8 cellular contexts compared by ENCODE assay signal in genomic region chr6:27157461-27158315, GRCh38.
A peak's percentile ranks its signal among the peaks of the same experiment; 100 is the strongest.
DNase-seq lines count a peak whose midpoint lies in the region; ATAC-seq and TF ChIP-seq lines count a peak whose summit lies in the region.

No MANE protein-coding gene starts in this region.

- peak; percentile 69 for DNase-seq in ACHN
- peak; percentile 91 for DNase-seq in HT1080 (ENCODE audit: low read depth)
- DNase-seq in RWPE2 (ENCODE audit: low spot score), result no peak
- peak; percentile 51 to 74 (median 62) for DNase-seq in activated naive CD4-positive, alpha-beta T cell (lab: John Stamatoyannopoulos, UW)
- peak; percentile 41 for DNase-seq in glomerular visceral epithelial cell (ENCODE audit: extremely low spot score)
- DNase-seq in pons (ENCODE audit: low spot score), result peak; percentile 75
- DNase-seq in upper lobe of left lung, result peak in 1 of 2 donors; percentile 81

- ATAC-seq in GM18517 (IDR thresholded peaks at IDR 0.05; ENCODE audit: unreplicated experiment) (peak; percentile 45), RWPE2 (ENCODE audit: low read depth) (peak; percentile 80), upper lobe of left lung (ENCODE audit: low FRiP score in 2 of 2) (peak; percentile 82 to 83)

- WGBS in upper lobe of left lung, 2 donors, result 1% methylated on average over 29 to 34 of the region's 34 CpGs

- in situ Hi-C loops in ACHN (cut with HindIII; ENCODE audit: low pct_ligation_motif_present, low pct_unique_long_range_greater_than_20kb, low sequenced_read_pairs), result no loop called here

- no peaks in the 10 kb centered on the region for H3K36me3 ChIP-seq in RWPE2 (ENCODE audit: low read depth)
- H3K36me3 ChIP-seq in upper lobe of left lung, result no peaks in the 10 kb centered on the region

- H3K4me3 ChIP-seq in RWPE2 (ENCODE audit: severe bottlenecking), result peak overlapping the region; percentile 37
- H3K4me3 ChIP-seq in upper lobe of left lung, result peak overlapping the region in 3 of 4 donors; percentile 34 to 51 (median 48)

- no peak for TF ChIP-seq POLR2A in upper lobe of left lung (IDR thresholded peaks at IDR 0.05)

- H3K27ac ChIP-seq in RWPE2 (ENCODE audit: poor library complexity, severe bottlenecking) (peak overlapping the region; percentile 20), upper lobe of left lung (peak overlapping the region in 3 of 4 donors; percentile 5 to 66 (median 61))

- no peaks in the 10 kb centered on the region for H3K27me3 ChIP-seq in RWPE2 (ENCODE audit: insufficient read depth, poor library complexity, severe bottlenecking)
- no peaks in the 10 kb centered on the region for H3K27me3 ChIP-seq in upper lobe of left lung

- TF ChIP-seq CTCF in RWPE2 (IDR thresholded peaks at IDR 0.05; ENCODE audit: poor library complexity, severe bottlenecking) (peak; percentile 69), upper lobe of left lung (IDR thresholded peaks at IDR 0.05) (peak; percentile 25 to 52 (median 40))

- no peak for TF ChIP-seq EP300 in upper lobe of left lung (IDR thresholded peaks at IDR 0.05)

- H3K4me1 ChIP-seq in RWPE2 (ENCODE audit: insufficient read depth, poor library complexity, severe bottlenecking), result no peaks in the 10 kb centered on the region
- H3K4me1 ChIP-seq in upper lobe of left lung, result peaks cover 9 to 13% (median 11%) of the 10 kb centered on the region in 4 donors

- H3K9me3 ChIP-seq in RWPE2 (ENCODE audit: severe bottlenecking), result no peaks in the 10 kb centered on the region
- H3K9me3 ChIP-seq in upper lobe of left lung, result no peaks in the 10 kb centered on the region
